Comparison of ENCODE assay signal across 1 cellular context in genomic region chr11:65261591-65262380, GRCh38.
A peak's percentile ranks its signal among the peaks of the same experiment; 100 is the strongest.
TF ChIP-seq lines count a peak whose summit lies in the region.

TSS of gene POLA2 (plus strand) at chr11:65261962. CDS start at chr11:65262293, 331 bp downstream.

TF ChIP-seq in K562, 482 proteins besides CTCF, POLR2A, EP300 and RAD21 (continued from another document and continues in another):
- TF ChIP-seq ZBTB17 (CRISPR knock-in tag; IDR thresholded peaks at IDR 0.05) (0 out of 2 replicates have a peak, but pooled peaks have one; percentile 36), CHD1 (IDR thresholded peaks at IDR 0.05; ENCODE audit: low read length) (peak; percentile 94), NFATC3 (IDR thresholded peaks at IDR 0.05) (no peak), NCOA1 (IDR thresholded peaks at IDR 0.05; ENCODE audit: low read depth) (no peak), LCOR (CRISPR knock-in tag; IDR thresholded peaks at IDR 0.05) (peak; percentile 17; the same call in 1 of the 2 replicates), RCOR1 (IDR thresholded peaks at IDR 0.05; ENCODE audit: borderline replicate concordance in 1 of 2, low read depth in 2 of 2, low read length in 2 of 2) (0 out of 4 replicates have a peak, but pooled peaks of 1 of the 2 experiments have one; percentile 19), ZNF589 (CRISPR knock-in tag; IDR thresholded peaks at IDR 0.05; ENCODE audit: low read depth) (peak; percentile 61; the same call in 1 of the 2 replicates), ZNF551 (CRISPR knock-in tag; IDR thresholded peaks at IDR 0.05) (no peak), FIP1L1 (IDR thresholded peaks at IDR 0.05; ENCODE audit: low read depth, low read length, poor library complexity, severe bottlenecking) (peak; percentile 78), PYGO2 (tag; IDR thresholded peaks at IDR 0.05) (no peak), CHD2 (IDR thresholded peaks at IDR 0.05; ENCODE audit: low read depth, low read length) (peak; percentile 87), ELF2 (CRISPR knock-in tag; IDR thresholded peaks at IDR 0.05) (peak; percentile 46; the same call in 1 of the 2 replicates), ZBED1 (IDR thresholded peaks at IDR 0.05) (peak; percentile 78), ZBTB11 (CRISPR knock-in tag; IDR thresholded peaks at IDR 0.05) (peak in 1 of 3 experiments; percentile 52; a peak in 2 of 6 replicates), MBD2 (IDR thresholded peaks at IDR 0.05; ENCODE audit: borderline replicate concordance, low read depth) (peak; percentile 72; the same call in 1 of the 2 replicates), USF1 (CRISPR knock-in tag; IDR thresholded peaks at IDR 0.05) (peak; percentile 59), YY1 (IDR thresholded peaks at IDR 0.05; ENCODE audit: borderline replicate concordance in 1 of 3, control insufficient read depth in 1 of 3, extremely low read depth in 1 of 3, insufficient read depth in 3 of 3, insufficient read length in 1 of 3, insufficient replicate concordance in 2 of 3, low read depth in 1 of 3, low read length in 2 of 3) (peak in 2 of 3 experiments; percentile 7 to 24), MTA3 (IDR thresholded peaks at IDR 0.05; ENCODE audit: borderline replicate concordance) (peak; percentile 54), HNRNPLL (IDR thresholded peaks at IDR 0.05; ENCODE audit: low read depth, low read length, poor library complexity, severe bottlenecking) (peak; percentile 89), HBP1 (CRISPR knock-in tag; IDR thresholded peaks at IDR 0.05) (0 out of 2 replicates have a peak, but pooled peaks have one; percentile 39), SUPT5H (IDR thresholded peaks at IDR 0.05) (peak; percentile 90), CREB3L1 (IDR thresholded peaks at IDR 0.05; ENCODE audit: borderline replicate concordance, low read depth) (peak; percentile 36; the same call in 1 of the 2 replicates), FUS (optimal IDR thresholded peaks at IDR 0.05; ENCODE audit: low read depth, low read length) (no peak), BRD4 (IDR thresholded peaks at IDR 0.05) (0 out of 2 replicates have a peak, but pooled peaks have one; percentile 9), VEZF1 (CRISPR knock-in tag; IDR thresholded peaks at IDR 0.05) (peak; percentile 40), ZFX (CRISPR knock-in tag; IDR thresholded peaks at IDR 0.05) (peak; percentile 88), NRF1 (conservative IDR thresholded peaks at IDR 0.05 in 1 of 2, IDR thresholded peaks at IDR 0.05 in 1 of 2) (peak; percentile 100), L3MBTL2 (IDR thresholded peaks at IDR 0.05) (peak; percentile 85), ZNF395 (CRISPR knock-in tag; IDR thresholded peaks at IDR 0.05) (peak; percentile 68; the same call in 1 of the 2 replicates), E2F8 (IDR thresholded peaks at IDR 0.05; ENCODE audit: low read depth, partially characterized antibody) (peak; percentile 86), CBX3 (IDR thresholded peaks at IDR 0.05; ENCODE audit: borderline replicate concordance in 1 of 2, low read length in 2 of 2) (peak in 1 of 2 experiments; percentile 78; a peak in 1 of 3 replicates), NR4A1 (CRISPR knock-in tag; IDR thresholded peaks at IDR 0.05) (peak; percentile 28; the same call in 1 of the 2 replicates), NR4A1 (tag; IDR thresholded peaks at IDR 0.05) (no peak), CBX1 (IDR thresholded peaks at IDR 0.05; ENCODE audit: low read depth) (peak; percentile 18; the same call in 1 of the 2 replicates), ZNF695 (CRISPR knock-in tag; IDR thresholded peaks at IDR 0.05) (0 out of 2 replicates have a peak, but pooled peaks have one; percentile 53), POU5F1 (IDR thresholded peaks at IDR 0.05; ENCODE audit: borderline replicate concordance, low read depth, low read length, partially characterized antibody) (peak; percentile 92), ZNF239 (CRISPR knock-in tag; IDR thresholded peaks at IDR 0.05) (no peak), ZBTB1 (CRISPR knock-in tag; IDR thresholded peaks at IDR 0.05; ENCODE audit: borderline replicate concordance, low read depth) (0 out of 2 replicates have a peak, but pooled peaks have one; percentile 41), PHF8 (IDR thresholded peaks at IDR 0.05; ENCODE audit: borderline replicate concordance, low read length) (peak; percentile 83; the same call in 1 of the 2 replicates), ZNF212 (CRISPR knock-in tag; IDR thresholded peaks at IDR 0.05) (no peak), ETV1 (tag; conservative IDR thresholded peaks at IDR 0.05; ENCODE audit: low read depth) (peak; percentile 16; the same call in 1 of the 2 replicates), SRSF9 (IDR thresholded peaks at IDR 0.05; ENCODE audit: borderline replicate concordance, low read depth, low read length) (no peak), HDAC1 (IDR thresholded peaks at IDR 0.05) (peak in 1 of 2 experiments; percentile 44; a peak in 2 of 4 replicates), GATAD2B (IDR thresholded peaks at IDR 0.05; ENCODE audit: borderline replicate concordance) (no peak), ZNF644 (tag; IDR thresholded peaks at IDR 0.05; ENCODE audit: low read depth) (0 out of 2 replicates have a peak, but pooled peaks have one; percentile 32), HINFP (tag; conservative IDR thresholded peaks at IDR 0.05; ENCODE audit: low read depth) (peak; percentile 38; the same call in 1 of the 2 replicates), MTA1 (IDR thresholded peaks at IDR 0.05; ENCODE audit: borderline replicate concordance) (no peak), HCFC1 (IDR thresholded peaks at IDR 0.05; ENCODE audit: low read depth, low read length) (peak; percentile 47), ZNF408 (CRISPR knock-in tag; IDR thresholded peaks at IDR 0.05; ENCODE audit: low read depth) (no peak), TBP (optimal IDR thresholded peaks at IDR 0.05; ENCODE audit: low read depth, low read length) (peak; percentile 74)
